Comparison of ENCODE assay signal across 18 cellular contexts in genomic region chr22:37240240-37240940, GRCh38. TPM values are rescaled to one million over a fixed set of nuclear protein-coding genes. Genes with fewer than 3 reads are reported as not detected.
DNase-seq lines count a peak whose midpoint lies in the region; ATAC-seq, FAIRE-seq and TF ChIP-seq lines count a peak whose summit lies in the region.
"Had no signal": no experiment of that assay in that cellular context is flagged by ENCODE, and none has a peak within 500 bp of the region (broad histone marks: within the 10 kb centered on the region; RNA-seq: fewer than 3 reads in every experiment).

No MANE protein-coding gene starts in this region.

- TF ChIP-seq RAD21 in GM12878 (IDR thresholded peaks at IDR 0.05; ENCODE audit: insufficient read depth, low read depth, low read length), result no peak

- peak overlapping the region; percentile 92 for H3K4me3 Mint-ChIP-seq in activated CD4-positive, alpha-beta T cell treated with anti-CD3 and anti-CD28 coated beads for 36 hours

- POLR2A ChIA-PET in activated CD4-positive, alpha-beta T cell treated with anti-CD3 and anti-CD28 coated beads for 36 hours (lab: Charles Lee), result interaction anchor here (0.7 to 5.3 kb wide), 3 partner anchors 10 to 117 kb away, joined by 3 to 55 read pairs (median 4); no protein-coding TSS in a partner anchor
- POLR2A ChIA-PET in OCI-LY7 (lab: Charles Lee) (no interaction called here), GM12878 (lab: Charles Lee) (interaction anchor here (0.7 to 12.5 kb wide), 5 partner anchors 10 to 41 kb away, joined by 3 to 246 read pairs (median 51); no protein-coding TSS in a partner anchor)

- H3K4me2 ChIP-seq in OCI-LY7 (ENCODE audit: low read length) (peak overlapping the region; percentile 99), GM12878 (ENCODE audit: control insufficient read depth, insufficient read depth) (peak overlapping the region; percentile 73)

- WGBS in GM12878 (ENCODE audit: insufficient coverage, insufficient replicate concordance, low lambda C conversion rate, missing lambda C conversion rate), result 55% methylated on average over 11 of the region's 11 CpGs

- no peak for TF ChIP-seq EP300 in GM12878 (IDR thresholded peaks at IDR 0.05; ENCODE audit: borderline replicate concordance in 1 of 2, control insufficient read depth in 1 of 2, low read depth in 2 of 2, low read length in 2 of 2)

- TF ChIP-seq CTCF in OCI-LY7 (conservative IDR thresholded peaks at IDR 0.05; ENCODE audit: low read length) (no peak), GM12878 (IDR thresholded peaks at IDR 0.05 in 2 of 3, conservative IDR thresholded peaks at IDR 0.05 in 1 of 3; ENCODE audit: control insufficient read depth in 2 of 3, extremely low read depth in 1 of 3, insufficient read depth in 1 of 3, low read depth in 3 of 3, low read length in 3 of 3) (no peak), left ventricle myocardium inferior (IDR thresholded peaks at IDR 0.05; ENCODE audit: borderline replicate concordance) (no peak)

- H3K4me1 Mint-ChIP-seq in activated CD4-positive, alpha-beta T cell treated with anti-CD3 and anti-CD28 coated beads for 36 hours, result peaks cover 73% of the 10 kb centered on the region

- SMC1A ChIA-PET in GM12878 (lab: Charles Lee; ENCODE audit: uncharacterized antibody, unreplicated experiment), result interaction anchor here (2.5 to 10.3 kb wide), 6 partner anchors 10 to 91 kb away, joined by 12 to 165 read pairs (median 98); partner anchors contain the start of gene IL2RB

- no peaks in the 10 kb centered on the region for H3K9me3 Mint-ChIP-seq in activated CD4-positive, alpha-beta T cell treated with anti-CD3 and anti-CD28 coated beads for 36 hours (ENCODE audit: low read depth)

- TF ChIP-seq POLR2A in GM12878 (IDR thresholded peaks at IDR 0.05; ENCODE audit: low read depth, low read length), result no peak

- H3K79me2 ChIP-seq in OCI-LY7 (ENCODE audit: insufficient read depth, low read depth, low read length), result peaks cover 61% of the 10 kb centered on the region
- peaks cover 84% of the 10 kb centered on the region for H3K79me2 ChIP-seq in GM12878 (ENCODE audit: control insufficient read depth, insufficient read depth, low read length)

- peaks cover 84% of the 10 kb centered on the region for H3K36me3 Mint-ChIP-seq in activated CD4-positive, alpha-beta T cell treated with anti-CD3 and anti-CD28 coated beads for 36 hours (ENCODE audit: low read depth)

- H3K27me3 ChIP-seq in GM12878 (replicated peaks in 1 of 2; ENCODE audit: control insufficient read depth in 2 of 2, insufficient read depth in 2 of 2, low read length in 1 of 2) (no peaks in the 10 kb centered on the region), left ventricle myocardium inferior (ENCODE audit: low read depth) (peaks cover 100% of the 10 kb centered on the region)

- H3K27ac Mint-ChIP-seq in activated CD4-positive, alpha-beta T cell treated with anti-CD3 and anti-CD28 coated beads for 36 hours, result peak overlapping the region; percentile 94

- RAD21 ChIA-PET in GM12878 (lab: Charles Lee; ENCODE audit: unreplicated experiment), result interaction anchor here (0.8 to 9.8 kb wide), 9 partner anchors 10 to 89 kb away, joined by 3 to 196 read pairs (median 84); partner anchors contain the start of gene CYTH4

- CTCF ChIA-PET in activated CD4-positive, alpha-beta T cell treated with anti-CD3 and anti-CD28 coated beads for 36 hours (lab: Charles Lee), result interaction anchor here (0.7 to 16.2 kb wide), 8 partner anchors 10 to 996 kb away, joined by 3 to 187 read pairs (median 4); no protein-coding TSS in a partner anchor
- CTCF ChIA-PET in OCI-LY7 (lab: Charles Lee; ENCODE audit: unreplicated experiment) (no interaction called here), GM12878 (lab: Yijun Ruan, JAX) (interaction anchor here (0.6 to 12.8 kb wide), 9 partner anchors 10 to 196 kb away, joined by 3 to 265 read pairs (median 11); no protein-coding TSS in a partner anchor)

- H3K4me1 ChIP-seq in OCI-LY7 (ENCODE audit: insufficient read depth, low read length, poor library complexity, severe bottlenecking) (peaks cover 87% of the 10 kb centered on the region), GM12878 (ENCODE audit: control insufficient read depth, insufficient read depth, low read length) (peaks cover 71% of the 10 kb centered on the region), left ventricle myocardium inferior (peaks cover 5% of the 10 kb centered on the region)

- H3K9ac ChIP-seq in GM12878 (ENCODE audit: control insufficient read depth, insufficient read depth, low read length), result peak overlapping the region; percentile 98

- H2AFZ ChIP-seq in OCI-LY7 (ENCODE audit: low read length), result no peak overlapping the region
- H2AFZ ChIP-seq in GM12878 (ENCODE audit: control insufficient read depth, low read depth, low read length), result no peak overlapping the region

- H4K20me1 ChIP-seq in OCI-LY7 (ENCODE audit: insufficient read depth, low read length) (peaks cover 16% of the 10 kb centered on the region), GM12878 (ENCODE audit: control insufficient read depth, insufficient read depth) (peaks cover 7% of the 10 kb centered on the region; the same call in 1 of the 2 replicates)

- in situ Hi-C loops in GM12878 (cut with MboI), result no loop called here

- H3K27ac ChIP-seq in OCI-LY7 (ENCODE audit: low read depth, low read length, poor library complexity, severe bottlenecking) (peak overlapping the region; percentile 93), GM12878 (ENCODE audit: control insufficient read depth, insufficient read depth) (peak overlapping the region; percentile 96; the same call in 1 of the 2 replicates), left ventricle myocardium inferior (replicated peaks) (no peak overlapping the region)

- H3K9me2 ChIP-seq in OCI-LY7 (ENCODE audit: insufficient read depth, low read length), result no peaks in the 10 kb centered on the region

- H3K27me3 Mint-ChIP-seq in activated CD4-positive, alpha-beta T cell treated with anti-CD3 and anti-CD28 coated beads for 36 hours, result no peaks in the 10 kb centered on the region

- ATAC-seq in activated CD4-positive, alpha-beta T cell treated with anti-CD3 and anti-CD28 coated beads for 36 hours, result no peak
- no peak for ATAC-seq in GM12878
- ATAC-seq: left ventricle myocardium superior had no signal

- no peak for FAIRE-seq in GM12878 (lab: Jason Lieb, UNC)
- FAIRE-seq: A204.1, D721Med, small intestine had no signal

- H3K36me3 ChIP-seq in OCI-LY7 (ENCODE audit: insufficient read depth, low read length) (peaks cover 74% of the 10 kb centered on the region), GM12878 (ENCODE audit: control insufficient read depth in 2 of 2, insufficient read depth in 2 of 2, low read length in 1 of 2) (peaks cover 29 to 45% of the 10 kb centered on the region in 2 experiments), left ventricle myocardium inferior (no peaks in the 10 kb centered on the region)

- H3K9me3 ChIP-seq in OCI-LY7 (ENCODE audit: low read length) (no peaks in the 10 kb centered on the region), GM12878 (replicated peaks; ENCODE audit: control insufficient read depth, insufficient read depth, low read length) (no peaks in the 10 kb centered on the region), left ventricle myocardium inferior (replicated peaks) (no peaks in the 10 kb centered on the region)

- intact Hi-C loops in activated CD4-positive, alpha-beta T cell treated with anti-CD3 and anti-CD28 coated beads for 36 hours (cut with DNase I, micrococcal nuclease), result loop anchor here (5.0 to 10.0 kb wide), 4 partner anchors 78 to 876 kb away; partner anchors contain the start of genes GCAT (in 1 of the 2) and LGALS1 (in 1 of the 2)
- intact Hi-C loops in OCI-LY7 (cut with micrococcal nuclease; ENCODE audit: unreplicated experiment) (no loop called here), GM12878 (cut with micrococcal nuclease; ENCODE audit: unreplicated experiment) (loop anchor here (5.0 kb wide), 1 partner anchor 78 kb away; no protein-coding TSS in a partner anchor), left ventricle myocardium inferior (cut with micrococcal nuclease) (no loop called here)

- no peak for DNase-seq in activated CD4-positive, alpha-beta T cell treated with anti-CD3 and anti-CD28 coated beads for 36 hours
- DNase-seq in activated CD4-positive, alpha-beta T cell treated with anti-CD3 and anti-CD28 coated beads, Interleukin-2, amount 50 U/mL, for 4 hours, result no peak
- DNase-seq in OCI-LY7 (ENCODE audit: low spot score) (no peak), GM12878 (ENCODE audit: low read depth, low spot score) (no peak), left ventricle myocardium inferior (no peak), SK-N-DZ (ENCODE audit: low spot score) (no peak)
- DNase-seq in stimulated activated CD8-positive, alpha-beta memory T cell treated with anti-CD3 and anti-CD28 coated beads, Interleukin-4, amount 100 ng/mL, for 48 hours, result peak; percentile 26
- DNase-seq in stimulated activated CD4-positive, alpha-beta T cell treated with anti-CD3 and anti-CD28 coated beads, Interleukin-4, amount 100 ng/mL, for 4 hours, result no peak
- DNase-seq: hypothalamus, KBM-7, left ventricle myocardium superior, NCI-H1694, NCI-H510A, small intestine, trophoblast cell had no signal

- H3K4me3 ChIP-seq in OCI-LY7 (ENCODE audit: low read depth, low read length, poor library complexity, severe bottlenecking), result no peak overlapping the region
- peak overlapping the region; percentile 39; the same call in 1 of the 2 replicates for H3K4me3 ChIP-seq in GM12878
- no peak overlapping the region for H3K4me3 ChIP-seq in left ventricle myocardium inferior

- BruUV-seq in OCI-LY7 (replicated peaks; lab: Mats Ljungman, UMichigan) (no TSS peak), GM12878 (replicated peaks; lab: Mats Ljungman, UMichigan) (no TSS peak)

RNA-seq across cellular contexts. Expression of gene RAC2, which starts 3.7 kb away (rescaled TPM):
- 100 to 1,000 TPM; 692 to 930 TPM for total RNA-seq in activated CD4-positive, alpha-beta T cell treated with anti-CD3 and anti-CD28 coated beads for 36 hours
- total RNA-seq in OCI-LY7 (2014; rRNA removed; shearing (Covaris generic)), result 91.5 and 142 TPM in 2 replicates
- total RNA-seq in OCI-LY7 (2022), result 321 and 331 TPM in 2 replicates
- total RNA-seq in GM12878 (2013; cell fraction: nucleolus; rRNA removed), result 143 and 150 TPM in 2 replicates
- 251 and 282 TPM in 2 replicates for total RNA-seq in GM12878 (2014; rRNA removed)
- total RNA-seq in GM12878 (2014; rRNA removed; fragmentation: Illumina TruSeq; extraction: Trizol), result 135 and 149 TPM in 2 replicates
- total RNA-seq in GM12878 (2021), result 382 and 386 TPM in 2 replicates
- polyA plus RNA-seq in GM12878 (2011; ENCODE audit: low read depth), result 314 TPM
- polyA plus RNA-seq in GM12878 (2011; rRNA removed), result 84.4 and 296 TPM in 2 replicates
- 317 and 416 TPM in 2 replicates for polyA plus RNA-seq in GM12878 (2011; cell fraction: cytosol; rRNA removed)
- polyA plus RNA-seq in GM12878 (2011; cell fraction: nucleus; rRNA removed), result 561 and 566 TPM in 2 replicates
- 512 and 607 TPM in 2 replicates for polyA plus RNA-seq in GM12878 (2012)
- 166 and 339 TPM in 2 replicates for polyA plus RNA-seq in GM12878 (2014; fragmentation: Illumina TruSeq; extraction: Trizol)
- 100 to 1,000 TPM; 102 to 108 TPM for polyA plus RNA-seq in GM12878 (2014; fragmentation: Nextera tagmentation; extraction: Ambion mirVana)
- 313 and 369 TPM in 2 replicates for polyA plus RNA-seq in GM12878 (2014; rRNA removed)
- 100 to 1,000 TPM; 320 to 330 TPM for polyA plus RNA-seq in GM12878 (2016; fragmentation: Nextera tagmentation; extraction: Ambion mirVana)
- 200 and 233 TPM in 2 replicates for polyA minus RNA-seq in GM12878 (2011; rRNA and poly(A)+ RNA removed)
- polyA minus RNA-seq in GM12878 (2011; cell fraction: cytosol; rRNA and poly(A)+ RNA removed), result 155 and 158 TPM in 2 replicates
- 185 and 303 TPM in 2 replicates for polyA minus RNA-seq in GM12878 (2011; cell fraction: nucleus; rRNA and poly(A)+ RNA removed)
- 1.8 TPM for total RNA-seq in left ventricle myocardium inferior
- polyA plus RNA-seq in SK-N-DZ (2014; cell fraction: cytosol; rRNA removed), result 0.44 and 0.71 TPM in 2 replicates
- not detected in 2 replicates for polyA plus RNA-seq in SK-N-DZ (2014; cell fraction: nucleus; rRNA removed)

RNA-seq across cellular contexts. Expression of gene SSTR3, which starts 28.1 kb away (rescaled TPM):
- total RNA-seq in activated CD4-positive, alpha-beta T cell treated with anti-CD3 and anti-CD28 coated beads for 36 hours, result 10 to 100 TPM; 14.8 to 15.6 TPM
- 0.05 and 0.25 TPM in 2 replicates for total RNA-seq in OCI-LY7 (2014; rRNA removed; shearing (Covaris generic))
- 0.30 TPM in 2 replicates for total RNA-seq in OCI-LY7 (2022)
- 12.3 and 12.5 TPM in 2 replicates for total RNA-seq in GM12878 (2013; cell fraction: nucleolus; rRNA removed)
- total RNA-seq in GM12878 (2014; rRNA removed), result 3.6 and 4.5 TPM in 2 replicates
- 2.5 and 2.8 TPM in 2 replicates for total RNA-seq in GM12878 (2014; rRNA removed; fragmentation: Illumina TruSeq; extraction: Trizol)
- total RNA-seq in GM12878 (2021), result 4.5 TPM in 2 replicates
- 2.6 TPM for polyA plus RNA-seq in GM12878 (2011; ENCODE audit: low read depth)
- 3.6 and 4.3 TPM in 2 replicates for polyA plus RNA-seq in GM12878 (2011; rRNA removed)
- 4.7 and 5.3 TPM in 2 replicates for polyA plus RNA-seq in GM12878 (2011; cell fraction: cytosol; rRNA removed)
- 10.9 and 11.1 TPM in 2 replicates for polyA plus RNA-seq in GM12878 (2011; cell fraction: nucleus; rRNA removed)
- 5.5 and 6.9 TPM in 2 replicates for polyA plus RNA-seq in GM12878 (2012)
- 1.6 and 2.3 TPM in 2 replicates for polyA plus RNA-seq in GM12878 (2014; fragmentation: Illumina TruSeq; extraction: Trizol)
- polyA plus RNA-seq in GM12878 (2014; fragmentation: Nextera tagmentation; extraction: Ambion mirVana), result under 1 TPM; 0.03 to 0.46 TPM
- 4.0 and 4.3 TPM in 2 replicates for polyA plus RNA-seq in GM12878 (2014; rRNA removed)
- 1 to 10 TPM in 1 of 2 experiments, under 1 TPM in 1; 0.74 to 1.2 TPM for polyA plus RNA-seq in GM12878 (2016; fragmentation: Nextera tagmentation; extraction: Ambion mirVana)
- polyA minus RNA-seq in GM12878 (2011; rRNA and poly(A)+ RNA removed), result 6.1 and 11.3 TPM in 2 replicates
- 2.7 and 3.5 TPM in 2 replicates for polyA minus RNA-seq in GM12878 (2011; cell fraction: cytosol; rRNA and poly(A)+ RNA removed)
- 3.1 and 4.2 TPM in 2 replicates for polyA minus RNA-seq in GM12878 (2011; cell fraction: nucleus; rRNA and poly(A)+ RNA removed)
- not detected for total RNA-seq in left ventricle myocardium inferior
- polyA plus RNA-seq in SK-N-DZ (2014; cell fraction: cytosol; rRNA removed), result 0.05 and 0.08 TPM in 2 replicates
- polyA plus RNA-seq in SK-N-DZ (2014; cell fraction: nucleus; rRNA removed), result 0.03 TPM in 1 of 2 replicates, not detected in the other
- total RNA-seq: cardiac septum, left ventricle myocardium superior had no signal

RNA-seq across cellular contexts. Expression of gene CYTH4, which starts 41.9 kb away (rescaled TPM):
- 10 to 100 TPM; 33.1 to 42.8 TPM for total RNA-seq in activated CD4-positive, alpha-beta T cell treated with anti-CD3 and anti-CD28 coated beads for 36 hours
- total RNA-seq in OCI-LY7 (2014; rRNA removed; shearing (Covaris generic)), result 20.6 and 35.0 TPM in 2 replicates
- total RNA-seq in OCI-LY7 (2022) (24.8 and 28.1 TPM in 2 replicates), GM12878 (2014; rRNA removed) (23.2 TPM in 2 replicates), GM12878 (2014; rRNA removed; fragmentation: Illumina TruSeq; extraction: Trizol) (17.2 and 18.3 TPM in 2 replicates), GM12878 (2021) (25.8 and 26.0 TPM in 2 replicates), left ventricle myocardium inferior (4.8 TPM)
- 94.2 and 114 TPM in 2 replicates for total RNA-seq in GM12878 (2013; cell fraction: nucleolus; rRNA removed)
- polyA plus RNA-seq in GM12878 (2011; ENCODE audit: low read depth), result 7.0 TPM
- polyA plus RNA-seq in GM12878 (2011; rRNA removed) (19.4 and 24.1 TPM in 2 replicates), GM12878 (2014; fragmentation: Illumina TruSeq; extraction: Trizol) (9.1 and 16.6 TPM in 2 replicates), GM12878 (2014; fragmentation: Nextera tagmentation; extraction: Ambion mirVana) (1 to 10 TPM; 1.5 to 1.8 TPM), GM12878 (2014; rRNA removed) (23.6 and 27.3 TPM in 2 replicates), GM12878 (2016; fragmentation: Nextera tagmentation; extraction: Ambion mirVana) (10 to 100 TPM; 12.4 TPM)
- 22.7 and 30.1 TPM in 2 replicates for polyA plus RNA-seq in GM12878 (2011; cell fraction: cytosol; rRNA removed)
- 148 and 167 TPM in 2 replicates for polyA plus RNA-seq in GM12878 (2011; cell fraction: nucleus; rRNA removed)
- 15.7 and 21.2 TPM in 2 replicates for polyA plus RNA-seq in GM12878 (2012)
- 14.9 and 23.6 TPM in 2 replicates for polyA minus RNA-seq in GM12878 (2011; rRNA and poly(A)+ RNA removed)
- 5.5 and 6.7 TPM in 2 replicates for polyA minus RNA-seq in GM12878 (2011; cell fraction: cytosol; rRNA and poly(A)+ RNA removed)
- polyA minus RNA-seq in GM12878 (2011; cell fraction: nucleus; rRNA and poly(A)+ RNA removed), result 23.1 and 31.4 TPM in 2 replicates
- not detected in 2 replicates for polyA plus RNA-seq in SK-N-DZ (2014; cell fraction: cytosol; rRNA removed)
- not detected in 2 replicates for polyA plus RNA-seq in SK-N-DZ (2014; cell fraction: nucleus; rRNA removed)

RNA-seq across cellular contexts. Expression of gene C1QTNF6, which starts 52.3 kb away (rescaled TPM):
- total RNA-seq in activated CD4-positive, alpha-beta T cell treated with anti-CD3 and anti-CD28 coated beads for 36 hours, result 1 to 10 TPM; 8.4 to 8.7 TPM
- 6.8 and 7.3 TPM in 2 replicates for total RNA-seq in OCI-LY7 (2014; rRNA removed; shearing (Covaris generic))
- 18.7 and 19.6 TPM in 2 replicates for total RNA-seq in OCI-LY7 (2022)
- 23.7 and 26.2 TPM in 2 replicates for total RNA-seq in GM12878 (2013; cell fraction: nucleolus; rRNA removed)
- total RNA-seq in GM12878 (2014; rRNA removed), result 1.1 and 1.3 TPM in 2 replicates
- total RNA-seq in GM12878 (2014; rRNA removed; fragmentation: Illumina TruSeq; extraction: Trizol), result 1.6 and 1.7 TPM in 2 replicates
- 2.1 and 2.4 TPM in 2 replicates for total RNA-seq in GM12878 (2021)
- polyA plus RNA-seq in GM12878 (2011; ENCODE audit: low read depth), result 2.3 TPM
- 3.9 and 4.1 TPM in 2 replicates for polyA plus RNA-seq in GM12878 (2011; rRNA removed)
- polyA plus RNA-seq in GM12878 (2011; cell fraction: cytosol; rRNA removed), result 4.7 and 5.2 TPM in 2 replicates
- polyA plus RNA-seq in GM12878 (2011; cell fraction: nucleus; rRNA removed), result 23.6 and 35.1 TPM in 2 replicates
- polyA plus RNA-seq in GM12878 (2012), result 3.4 and 3.7 TPM in 2 replicates
- 1.1 and 1.5 TPM in 2 replicates for polyA plus RNA-seq in GM12878 (2014; fragmentation: Illumina TruSeq; extraction: Trizol)
- under 1 TPM; 0.16 to 0.18 TPM for polyA plus RNA-seq in GM12878 (2014; fragmentation: Nextera tagmentation; extraction: Ambion mirVana)
- polyA plus RNA-seq in GM12878 (2014; rRNA removed), result 2.5 and 2.7 TPM in 2 replicates
- 1 to 10 TPM in 1 of 2 experiments, under 1 TPM in 1; 0.99 to 1.1 TPM for polyA plus RNA-seq in GM12878 (2016; fragmentation: Nextera tagmentation; extraction: Ambion mirVana)
- polyA minus RNA-seq in GM12878 (2011; rRNA and poly(A)+ RNA removed), result 5.9 and 8.9 TPM in 2 replicates
- polyA minus RNA-seq in GM12878 (2011; cell fraction: cytosol; rRNA and poly(A)+ RNA removed), result 2.8 and 4.1 TPM in 2 replicates
- 14.0 and 16.0 TPM in 2 replicates for polyA minus RNA-seq in GM12878 (2011; cell fraction: nucleus; rRNA and poly(A)+ RNA removed)
- total RNA-seq in left ventricle myocardium inferior, result 1.3 TPM
- 1.0 and 1.8 TPM in 2 replicates for polyA plus RNA-seq in SK-N-DZ (2014; cell fraction: cytosol; rRNA removed)
- 2.6 and 4.0 TPM in 2 replicates for polyA plus RNA-seq in SK-N-DZ (2014; cell fraction: nucleus; rRNA removed)

Comparison
In these comparisons a context has a peak if more than half of its experiments do, and no peak if none do; other contexts are left out.
1. RNA of gene RAC2, which starts 3.7 kb away (total RNA-seq): 692 to 930 TPM in activated CD4-positive, alpha-beta T cell treated with anti-CD3 and anti-CD28 coated beads for 36 hours, 91.5 to 331 TPM in OCI-LY7 and 135 to 386 TPM in GM12878; 1.8 TPM in left ventricle myocardium inferior (single experiment); every median in the first group is over 10 times any median in the second.
2. intact Hi-C loops: an anchor here in activated CD4-positive, alpha-beta T cell treated with anti-CD3 and anti-CD28 coated beads for 36 hours (5.0 to 10.0 kb wide) and GM12878 (5.0 kb wide); none called in OCI-LY7 and left ventricle myocardium inferior.